Comparison of ENCODE assay signal across 11 cellular contexts in genomic region chr12:109130755-109131521, GRCh38. TPM values are rescaled to one million over a fixed set of nuclear protein-coding genes. Genes with fewer than 3 reads are reported as not detected.
DNase-seq lines count a peak whose midpoint lies in the region; ATAC-seq, FAIRE-seq and TF ChIP-seq lines count a peak whose summit lies in the region.
"Had no signal": no experiment of that assay in that cellular context is flagged by ENCODE, and none has a peak within 500 bp of the region (broad histone marks: within the 10 kb centered on the region; RNA-seq: fewer than 3 reads in every experiment).

No MANE protein-coding gene starts in this region.

- TF ChIP-seq EP300 in HepG2 (IDR thresholded peaks at IDR 0.05; ENCODE audit: low read depth in 2 of 2, low read length in 2 of 2) (no peak), HepG2 (CRISPR knock-in tag; IDR thresholded peaks at IDR 0.05; ENCODE audit: borderline replicate concordance) (no peak)

- no peak overlapping the region for H3K4me2 ChIP-seq in HepG2 (ENCODE audit: low read depth, low read length)

- no peak for TF ChIP-seq POLR2A in HepG2 (IDR thresholded peaks at IDR 0.05; ENCODE audit: insufficient read depth in 1 of 2, low read depth in 2 of 2, low read length in 2 of 2)
- no peak for TF ChIP-seq POLR2A in vagina (IDR thresholded peaks at IDR 0.05)

- H3K9ac ChIP-seq in liver (ENCODE audit: low read depth in 1 of 2, low read length in 2 of 2) (peak overlapping the region; percentile 80 to 87), HepG2 (ENCODE audit: insufficient read depth, low read depth, low read length) (no peak overlapping the region), duodenal mucosa (ENCODE audit: low read depth in 1 of 2, low read length in 2 of 2) (no peak overlapping the region)

- BruUV-seq in HepG2 (replicated peaks; lab: Mats Ljungman, UMichigan) = no TSS peak

- ATAC-seq in HepG2 (no peak), aorta (ENCODE audit: low FRiP score) (peak; percentile 73)
- ATAC-seq: naive thymus-derived CD8-positive, alpha-beta T cell had no signal

- in situ Hi-C loops in HepG2 (cut with HindIII; ENCODE audit: extremely low pct_ligation_motif_present, low pct_unique_long_range_greater_than_20kb) = loop anchor here (10.0 kb wide), 2 partner anchors 114 to 254 kb away; no protein-coding TSS in a partner anchor

- no peaks in the 10 kb centered on the region for H3K9me3 ChIP-seq in liver (ENCODE audit: control insufficient read depth in 4 of 4, low read length in 3 of 4)
- H3K9me3 ChIP-seq in HepG2 (ENCODE audit: low read length) = no peaks in the 10 kb centered on the region
- H3K9me3 ChIP-seq in duodenal mucosa (ENCODE audit: control insufficient read depth in 1 of 2, low read length in 2 of 2) = no peaks in the 10 kb centered on the region
- H3K9me3 ChIP-seq in aorta (ENCODE audit: control insufficient read depth, low read length) = no peaks in the 10 kb centered on the region
- H3K9me3 ChIP-seq in vagina = no peaks in the 10 kb centered on the region
- H3K9me3 ChIP-seq: SJSA1 had no signal

- no peak for DNase-seq in HepG2 (ENCODE audit: low spot score)
- DNase-seq in midbrain (lab: John Stamatoyannopoulos, UW) = peak; percentile 18
- peak in 1 of 2 donors; percentile 59 for DNase-seq in aorta
- no peak for DNase-seq in D721Med (ENCODE audit: insufficient read length, low spot score)
- DNase-seq in vagina (ENCODE audit: extremely low spot score in 2 of 2) = no peak
- no peak for DNase-seq in activated CD4-positive, alpha-beta T cell treated with anti-CD3 and anti-CD28 coated beads, Interleukin-2, amount 50 U/mL, for 4 hours
- DNase-seq: foreskin melanocyte; naive thymus-derived CD8-positive, alpha-beta T cell had no signal

- CTCF ChIA-PET in HepG2 (lab: Yijun Ruan, JAX; ENCODE audit: low intra/inter-chr PET ratio, low total read pairs) = no interaction called here

- TF ChIP-seq RAD21 in liver (IDR thresholded peaks at IDR 0.05) (peak in 1 of 2 donors; percentile 3), HepG2 (CRISPR knock-in tag; IDR thresholded peaks at IDR 0.05) (no peak)

- peak overlapping the region; percentile 57 to 81 (median 61) for H3K4me3 ChIP-seq in liver (ENCODE audit: low read depth in 1 of 3, low read length in 3 of 3)
- H3K4me3 ChIP-seq in HepG2 (replicated peaks in 1 of 3; ENCODE audit: insufficient read depth in 1 of 3, low read depth in 2 of 3, low read length in 3 of 3) = no peak overlapping the region
- peak overlapping the region; percentile 28 to 32 for H3K4me3 ChIP-seq in duodenal mucosa (ENCODE audit: low read depth in 1 of 2, low read length in 2 of 2)
- no peak overlapping the region for H3K4me3 ChIP-seq in aorta (ENCODE audit: low read length in 2 of 2)
- no peak overlapping the region for H3K4me3 ChIP-seq in vagina
- H3K4me3 ChIP-seq: SJSA1 had no signal

- TF ChIP-seq CTCF in liver (IDR thresholded peaks at IDR 0.05; ENCODE audit: low read depth, low read length, missing input control) = no peak
- TF ChIP-seq CTCF in HepG2 (CRISPR knock-in tag; IDR thresholded peaks at IDR 0.05) = no peak
- no peak for TF ChIP-seq CTCF in D721Med (IDR thresholded peaks at IDR 0.05; ENCODE audit: insufficient read depth, missing control alignments)
- no peak for TF ChIP-seq CTCF in vagina (IDR thresholded peaks at IDR 0.05)

- peaks cover 13 to 75% (median 60%) of the 10 kb centered on the region in 4 donors for H3K4me1 ChIP-seq in liver (ENCODE audit: control insufficient read depth in 4 of 4, insufficient read depth in 4 of 4, low read length in 3 of 4)
- H3K4me1 ChIP-seq in HepG2 (ENCODE audit: insufficient read depth, low read length) = no peaks in the 10 kb centered on the region
- peaks cover 0 to 5% of the 10 kb centered on the region in 2 donors for H3K4me1 ChIP-seq in duodenal mucosa (ENCODE audit: control insufficient read depth in 1 of 2, insufficient read depth in 2 of 2, low read length in 2 of 2)
- no peaks in the 10 kb centered on the region for H3K4me1 ChIP-seq in aorta (ENCODE audit: control insufficient read depth in 1 of 2, insufficient read depth in 2 of 2, low read length in 2 of 2)
- peaks cover 2% of the 10 kb centered on the region for H3K4me1 ChIP-seq in vagina
- H3K4me1 ChIP-seq: SJSA1 had no signal

- no peaks in the 10 kb centered on the region for H3K79me2 ChIP-seq in HepG2 (ENCODE audit: insufficient read depth, low read length)

- FAIRE-seq in HepG2 (lab: Jason Lieb, UNC) (no peak), D721Med (lab: Jason Lieb, UNC) (no peak)

- POLR2A ChIA-PET in HepG2 (lab: Yijun Ruan, JAX) = no interaction called here

- intact Hi-C loops in HepG2 (cut with micrococcal nuclease; ENCODE audit: unreplicated experiment) = no loop called here
- intact Hi-C loops in aorta (cut with DNase I) = no loop called here
- intact Hi-C loops in vagina (cut with DNase I) = no loop called here

- 29% methylated on average over 13 of the region's 13 CpGs for WGBS in liver
- WGBS in HepG2 (ENCODE audit: low lambda C conversion rate) = 90% methylated on average over 13 of the region's 13 CpGs
- 38 to 39% methylated on average over 13 of the region's 13 CpGs for WGBS in aorta, 2 donors

- no peak overlapping the region for H2AFZ ChIP-seq in HepG2 (ENCODE audit: low read length)

- H3K36me3 ChIP-seq in liver (ENCODE audit: control insufficient read depth in 4 of 4, insufficient read depth in 3 of 4, low read depth in 1 of 4, low read length in 3 of 4) (no peaks in the 10 kb centered on the region), HepG2 (replicated peaks in 1 of 2; ENCODE audit: control insufficient read depth in 1 of 2, insufficient read depth in 2 of 2, low read length in 2 of 2) (no peaks in the 10 kb centered on the region), duodenal mucosa (ENCODE audit: control insufficient read depth in 1 of 2, insufficient read depth in 2 of 2, low read length in 2 of 2) (peaks cover 0 to 14% of the 10 kb centered on the region in 2 donors), aorta (ENCODE audit: control insufficient read depth in 1 of 2, insufficient read depth in 2 of 2, low read length in 1 of 2) (no peaks in the 10 kb centered on the region), vagina (no peaks in the 10 kb centered on the region)
- H3K36me3 ChIP-seq: SJSA1 had no signal

- no peaks in the 10 kb centered on the region for H4K20me1 ChIP-seq in HepG2 (ENCODE audit: insufficient read depth, low read length)

- H3K27ac ChIP-seq in liver (ENCODE audit: low read depth in 1 of 2, low read length in 2 of 2) (peak overlapping the region; percentile 86 to 89), HepG2 (ENCODE audit: extremely low read length, insufficient read depth, low read length) (no peak overlapping the region), duodenal mucosa (ENCODE audit: low read depth, low read length) (no peak overlapping the region), aorta (ENCODE audit: low read depth in 1 of 2, low read length in 2 of 2) (peak overlapping the region in 1 of 2 donors; percentile 38), vagina (no peak overlapping the region)
- H3K27ac ChIP-seq: SJSA1 had no signal

- no peaks in the 10 kb centered on the region for H3K27me3 ChIP-seq in liver (ENCODE audit: control insufficient read depth in 4 of 4, insufficient read depth in 4 of 4, low read length in 3 of 4)
- no peaks in the 10 kb centered on the region for H3K27me3 ChIP-seq in HepG2 (ENCODE audit: control insufficient read depth in 1 of 2, insufficient read depth in 2 of 2, low read length in 2 of 2)
- H3K27me3 ChIP-seq in duodenal mucosa (ENCODE audit: control insufficient read depth in 1 of 2, insufficient read depth in 2 of 2, low read length in 2 of 2) = no peaks in the 10 kb centered on the region
- H3K27me3 ChIP-seq in aorta (ENCODE audit: control insufficient read depth in 1 of 2, insufficient read depth in 2 of 2, low read length in 1 of 2) = no peaks in the 10 kb centered on the region
- no peaks in the 10 kb centered on the region for H3K27me3 ChIP-seq in vagina
- H3K27me3 ChIP-seq: SJSA1 had no signal

RNA-seq across cellular contexts. Expression of gene ACACB, which starts 14.6 kb away (rescaled TPM):
- total RNA-seq in liver (100 to 1,000 TPM in 1 of 2 donors, 10 to 100 TPM in 1; 12.9 to 288 TPM), HepG2 (2016; rRNA removed; fragmentation: Illumina TruSeq; extraction: Trizol) (6.0 and 8.6 TPM in 2 replicates), aorta (10 to 100 TPM; 46.8 to 70.3 TPM), vagina (130 TPM)
- polyA plus RNA-seq in liver (10 to 100 TPM; 46.5 to 57.8 TPM), HepG2 (2011; rRNA removed) (6.2 and 6.4 TPM in 2 replicates), aorta (10 to 100 TPM in 1 of 2 donors, 1 to 10 TPM in 1; 8.4 to 13.4 TPM)
- total RNA-seq in HepG2 (2016; cell fraction: cytosol; rRNA removed; fragmentation: Illumina TruSeq; extraction: Trizol; ENCODE audit: low read depth) = 3.7 and 5.2 TPM in 2 replicates
- total RNA-seq in HepG2 (2016; cell fraction: insoluble cytoplasmic fraction; rRNA removed; fragmentation: Illumina TruSeq; extraction: Trizol) = 4.7 and 10.3 TPM in 2 replicates
- total RNA-seq in HepG2 (2016; cell fraction: membrane; rRNA removed; fragmentation: Illumina TruSeq; extraction: Trizol) = 4.2 and 5.9 TPM in 2 replicates
- total RNA-seq in HepG2 (2016; cell fraction: nucleus; rRNA removed; fragmentation: Illumina TruSeq; extraction: Trizol) = 14.3 and 17.9 TPM in 2 replicates
- polyA plus RNA-seq in HepG2 (2011; cell fraction: cytosol; rRNA removed) = 3.4 and 4.6 TPM in 2 replicates
- polyA plus RNA-seq in HepG2 (2011; cell fraction: nucleus; rRNA removed) = 18.8 and 19.2 TPM in 2 replicates
- polyA plus RNA-seq in HepG2 (2012) = 4.3 and 4.9 TPM in 2 replicates
- 0.51 TPM in 2 replicates for polyA plus RNA-seq in HepG2 (2016; cell fraction: cytosol; fragmentation: Illumina TruSeq; extraction: Trizol; ENCODE audit: low read depth)
- 3.6 and 4.3 TPM in 2 replicates for polyA plus RNA-seq in HepG2 (2016; cell fraction: insoluble cytoplasmic fraction; fragmentation: Illumina TruSeq; extraction: Trizol; ENCODE audit: low read depth)
- polyA plus RNA-seq in HepG2 (2016; cell fraction: membrane; fragmentation: Illumina TruSeq; extraction: Trizol; ENCODE audit: low read depth) = 1.0 and 1.2 TPM in 2 replicates
- polyA plus RNA-seq in HepG2 (2016; cell fraction: nucleus; fragmentation: Illumina TruSeq; extraction: Trizol; ENCODE audit: insufficient read depth, low read depth) = 18.5 and 20.2 TPM in 2 replicates
- 24.1 and 29.2 TPM in 2 replicates for polyA minus RNA-seq in HepG2 (2011; rRNA and poly(A)+ RNA removed; ENCODE audit: low replicate concordance)
- polyA minus RNA-seq in HepG2 (2011; cell fraction: cytosol; rRNA and poly(A)+ RNA removed) = 5.0 and 5.1 TPM in 2 replicates
- 23.6 and 44.9 TPM in 2 replicates for polyA minus RNA-seq in HepG2 (2011; cell fraction: nucleus; rRNA and poly(A)+ RNA removed)

RNA-seq across cellular contexts. Expression of gene UNG, which starts 33.5 kb away (rescaled TPM):
- total RNA-seq in liver (10 to 100 TPM in 1 of 2 donors, 1 to 10 TPM in 1; 9.4 to 22.1 TPM), HepG2 (2016; rRNA removed; fragmentation: Illumina TruSeq; extraction: Trizol) (114 and 144 TPM in 2 replicates), aorta (10 to 100 TPM in 1 of 2 donors, 1 to 10 TPM in 1; 9.1 to 17.6 TPM), vagina (29.2 TPM)
- polyA plus RNA-seq in liver (10 to 100 TPM; 14.1 to 15.7 TPM), HepG2 (2011; rRNA removed) (20.5 and 23.3 TPM in 2 replicates), aorta (1 to 10 TPM; 7.4 to 8.5 TPM)
- 14.1 and 15.1 TPM in 2 replicates for total RNA-seq in HepG2 (2016; cell fraction: cytosol; rRNA removed; fragmentation: Illumina TruSeq; extraction: Trizol; ENCODE audit: low read depth)
- 113 and 144 TPM in 2 replicates for total RNA-seq in HepG2 (2016; cell fraction: insoluble cytoplasmic fraction; rRNA removed; fragmentation: Illumina TruSeq; extraction: Trizol)
- total RNA-seq in HepG2 (2016; cell fraction: membrane; rRNA removed; fragmentation: Illumina TruSeq; extraction: Trizol) = 42.9 and 44.0 TPM in 2 replicates
- total RNA-seq in HepG2 (2016; cell fraction: nucleus; rRNA removed; fragmentation: Illumina TruSeq; extraction: Trizol) = 46.7 and 49.9 TPM in 2 replicates
- polyA plus RNA-seq in HepG2 (2011; cell fraction: cytosol; rRNA removed) = 18.8 and 19.2 TPM in 2 replicates
- 9.4 and 9.6 TPM in 2 replicates for polyA plus RNA-seq in HepG2 (2011; cell fraction: nucleus; rRNA removed)
- polyA plus RNA-seq in HepG2 (2012) = 24.4 and 35.2 TPM in 2 replicates
- polyA plus RNA-seq in HepG2 (2016; cell fraction: cytosol; fragmentation: Illumina TruSeq; extraction: Trizol; ENCODE audit: low read depth) = 11.6 and 12.8 TPM in 2 replicates
- 144 TPM in 2 replicates for polyA plus RNA-seq in HepG2 (2016; cell fraction: insoluble cytoplasmic fraction; fragmentation: Illumina TruSeq; extraction: Trizol; ENCODE audit: low read depth)
- 28.5 and 28.6 TPM in 2 replicates for polyA plus RNA-seq in HepG2 (2016; cell fraction: membrane; fragmentation: Illumina TruSeq; extraction: Trizol; ENCODE audit: low read depth)
- 65.0 and 67.4 TPM in 2 replicates for polyA plus RNA-seq in HepG2 (2016; cell fraction: nucleus; fragmentation: Illumina TruSeq; extraction: Trizol; ENCODE audit: insufficient read depth, low read depth)
- 11.1 and 15.9 TPM in 2 replicates for polyA minus RNA-seq in HepG2 (2011; rRNA and poly(A)+ RNA removed; ENCODE audit: low replicate concordance)
- polyA minus RNA-seq in HepG2 (2011; cell fraction: cytosol; rRNA and poly(A)+ RNA removed) = 11.2 and 14.4 TPM in 2 replicates
- polyA minus RNA-seq in HepG2 (2011; cell fraction: nucleus; rRNA and poly(A)+ RNA removed) = 6.8 and 7.1 TPM in 2 replicates

RNA-seq across cellular contexts. Expression of gene ALKBH2, which starts 37.7 kb away (rescaled TPM):
- total RNA-seq in liver = 10 to 100 TPM in 1 of 2 donors, 1 to 10 TPM in 1; 6.8 to 24.2 TPM
- 10 to 100 TPM; 15.7 to 24.7 TPM for polyA plus RNA-seq in liver
- total RNA-seq in HepG2 (2016; rRNA removed; fragmentation: Illumina TruSeq; extraction: Trizol) = 40.5 and 46.7 TPM in 2 replicates
- total RNA-seq in HepG2 (2016; cell fraction: cytosol; rRNA removed; fragmentation: Illumina TruSeq; extraction: Trizol; ENCODE audit: low read depth) = 26.9 and 30.3 TPM in 2 replicates
- total RNA-seq in HepG2 (2016; cell fraction: insoluble cytoplasmic fraction; rRNA removed; fragmentation: Illumina TruSeq; extraction: Trizol) = 42.1 and 42.5 TPM in 2 replicates
- total RNA-seq in HepG2 (2016; cell fraction: membrane; rRNA removed; fragmentation: Illumina TruSeq; extraction: Trizol) = 25.3 and 29.0 TPM in 2 replicates
- total RNA-seq in HepG2 (2016; cell fraction: nucleus; rRNA removed; fragmentation: Illumina TruSeq; extraction: Trizol) = 31.4 and 33.2 TPM in 2 replicates
- 19.2 and 21.0 TPM in 2 replicates for polyA plus RNA-seq in HepG2 (2011; rRNA removed)
- polyA plus RNA-seq in HepG2 (2011; cell fraction: cytosol; rRNA removed) = 16.6 and 17.1 TPM in 2 replicates
- 34.1 and 41.7 TPM in 2 replicates for polyA plus RNA-seq in HepG2 (2011; cell fraction: nucleus; rRNA removed)
- polyA plus RNA-seq in HepG2 (2012) = 18.9 and 22.6 TPM in 2 replicates
- polyA plus RNA-seq in HepG2 (2016; cell fraction: cytosol; fragmentation: Illumina TruSeq; extraction: Trizol; ENCODE audit: low read depth) = 13.7 and 19.0 TPM in 2 replicates
- polyA plus RNA-seq in HepG2 (2016; cell fraction: insoluble cytoplasmic fraction; fragmentation: Illumina TruSeq; extraction: Trizol; ENCODE audit: low read depth) = 40.3 and 40.9 TPM in 2 replicates
- polyA plus RNA-seq in HepG2 (2016; cell fraction: membrane; fragmentation: Illumina TruSeq; extraction: Trizol; ENCODE audit: low read depth) = 18.2 and 23.2 TPM in 2 replicates
- 65.5 and 73.7 TPM in 2 replicates for polyA plus RNA-seq in HepG2 (2016; cell fraction: nucleus; fragmentation: Illumina TruSeq; extraction: Trizol; ENCODE audit: insufficient read depth, low read depth)
- polyA minus RNA-seq in HepG2 (2011; rRNA and poly(A)+ RNA removed; ENCODE audit: low replicate concordance) = 7.5 and 22.5 TPM in 2 replicates
- polyA minus RNA-seq in HepG2 (2011; cell fraction: cytosol; rRNA and poly(A)+ RNA removed) = 6.2 and 6.4 TPM in 2 replicates
- polyA minus RNA-seq in HepG2 (2011; cell fraction: nucleus; rRNA and poly(A)+ RNA removed) = 6.6 and 10.9 TPM in 2 replicates
- total RNA-seq in aorta = 10 to 100 TPM; 11.0 to 12.6 TPM
- polyA plus RNA-seq in aorta = 10 to 100 TPM; 12.1 to 36.3 TPM
- total RNA-seq in vagina = 14.5 TPM

Comparison
In these comparisons a context has a peak if more than half of its experiments do, and no peak if none do; other contexts are left out.
1. H3K27ac ChIP-seq: peak in liver (2 of 2); none in HepG2 (single experiment), duodenal mucosa (single experiment) and vagina (single experiment).
2. H3K4me3 ChIP-seq: peak in liver (3 of 3) and duodenal mucosa (2 of 2); none in HepG2 (0 of 3), aorta (0 of 2) and vagina (0 of 2).
3. H3K9ac ChIP-seq: peak in liver (2 of 2); none in HepG2 (single experiment) and duodenal mucosa (0 of 2).